ENCODE assay signal across 18 cellular contexts in the genomic region with DNA sequence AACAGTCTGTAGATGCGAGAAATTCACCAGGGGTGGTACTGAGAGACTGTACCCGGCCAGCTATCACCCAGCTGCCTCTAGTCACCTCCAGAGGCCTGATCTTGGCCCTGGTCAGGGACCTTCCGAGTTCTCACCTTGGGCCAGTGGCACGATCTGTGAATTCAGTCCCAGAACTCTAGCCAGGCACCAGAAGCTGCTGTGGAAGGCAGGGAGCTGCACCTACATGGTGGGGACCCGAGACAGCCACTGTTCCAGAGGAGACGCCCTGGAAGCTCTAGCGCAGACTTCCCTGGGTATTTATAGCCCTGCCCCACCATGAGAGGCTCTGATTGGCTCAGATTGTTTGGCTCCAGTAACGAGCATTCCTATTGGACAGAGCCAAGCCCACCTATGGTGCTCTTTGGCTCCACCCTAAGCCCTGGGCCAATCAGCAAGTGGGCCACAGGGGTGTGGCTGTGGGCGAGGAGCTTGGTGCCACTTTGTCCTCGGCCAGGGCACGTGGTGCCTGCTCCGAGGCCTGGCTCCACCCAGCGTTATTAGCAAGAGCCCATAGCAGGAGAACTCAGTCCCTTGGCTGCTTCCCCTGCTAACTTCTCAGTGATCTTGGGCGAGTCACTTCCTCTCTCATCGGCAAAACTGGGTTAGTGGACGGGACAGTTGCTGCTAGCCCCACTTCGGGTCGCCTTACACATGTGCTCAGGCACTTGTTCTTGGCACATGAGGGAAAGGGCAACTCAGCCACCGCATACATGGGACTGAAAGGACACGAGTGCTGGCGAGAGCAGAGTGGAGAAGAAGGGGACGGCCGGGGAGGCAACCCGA.
DNase-seq lines count a peak whose midpoint lies in the region; ATAC-seq and TF ChIP-seq lines count a peak whose summit lies in the region.
"Had no signal": no experiment of that assay in that cellular context is flagged by ENCODE, and none has a peak within 500 bp of the region (broad histone marks: within the 10 kb centered on the region; RNA-seq: fewer than 3 reads in every experiment).

No MANE protein-coding gene starts in this region.

- ATAC-seq in GM23338 = peak; percentile 16
- ATAC-seq in HG02973 (IDR thresholded peaks at IDR 0.05; ENCODE audit: unreplicated experiment) = no peak
- no peak for ATAC-seq in HG03139 (IDR thresholded peaks at IDR 0.05; ENCODE audit: unreplicated experiment)
- ATAC-seq: activated T-cell treated with anti-CD3 and anti-CD28 coated beads, Interleukin-2, amount 50 U/mL, for 4 hours; right cardiac atrium had no signal

- no peaks in the 10 kb centered on the region for H3K27me3 ChIP-seq in GM23338 (ENCODE audit: insufficient read depth)
- H3K27me3 ChIP-seq: suprapubic skin had no signal

- H3K79me2 ChIP-seq in GM23338 (replicated peaks; ENCODE audit: insufficient read depth) = no peaks in the 10 kb centered on the region

- no peak for TF ChIP-seq CTCF in GM23338 (conservative IDR thresholded peaks at IDR 0.05; ENCODE audit: low read depth in 2 of 2)

- no peak overlapping the region; the same call in 1 of the 2 replicates for H3K27ac Mint-ChIP-seq in GM23338
- H3K27ac Mint-ChIP-seq: mesothelial cell of epicardium had no signal

- H2AFZ ChIP-seq in GM23338 = no peak overlapping the region; the same call in 1 of the 2 replicates

- DNase-seq in CMK (ENCODE audit: low read depth) (peak; percentile 22), GM23338 (ENCODE audit: low spot score) (no peak), OCI-M1 (lab: John Stamatoyannopoulos, UW) (peak; percentile 67), left kidney (ENCODE audit: low read depth, low spot score) (peak; percentile 37), HK-2 (ENCODE audit: unreplicated experiment) (no peak)
- DNase-seq: activated CD4-positive, alpha-beta T cell treated with anti-CD3 and anti-CD28 coated beads for 4 hours; activated T-cell treated with anti-CD3 and anti-CD28 coated beads, Interleukin-2, amount 50 U/mL, for 4 hours; effector memory CD4-positive, alpha-beta T cell; NCI-H1105 treated with DMSO at 0.1 percent for 48 hours; NCI-H2171 treated with DMSO at 0.1 percent for 48 hours; NCI-H774; Right ventricle myocardium superior had no signal

- peaks cover 2% of the 10 kb centered on the region for H3K27me3 Mint-ChIP-seq in GM23338 (ENCODE audit: insufficient read depth, low read depth, poor library complexity)

- H3K36me3 Mint-ChIP-seq in GM23338 (ENCODE audit: low read depth) = no peaks in the 10 kb centered on the region
- H3K36me3 Mint-ChIP-seq: mesothelial cell of epicardium had no signal

- no peaks in the 10 kb centered on the region for H4K20me1 ChIP-seq in GM23338 (replicated peaks; ENCODE audit: insufficient read depth)

- no peak overlapping the region for H3K4me3 Mint-ChIP-seq in GM23338
- H3K4me3 Mint-ChIP-seq: activated T-cell treated with anti-CD3 and anti-CD28 coated beads, Interleukin-2, amount 50 U/mL, for 4 hours; mesothelial cell of epicardium had no signal

- peaks cover 4% of the 10 kb centered on the region; the same call in 1 of the 2 replicates for H3K4me1 ChIP-seq in GM23338 (ENCODE audit: insufficient read depth)
- H3K4me1 ChIP-seq: HAP-1 had no signal

- no peaks in the 10 kb centered on the region for H3K36me3 ChIP-seq in GM23338 (ENCODE audit: insufficient read depth)
- H3K36me3 ChIP-seq: HAP-1, suprapubic skin had no signal

- no peak overlapping the region for H3K27ac ChIP-seq in GM23338 (ENCODE audit: low read depth)
- H3K27ac ChIP-seq: suprapubic skin had no signal

- H3K4me2 ChIP-seq in GM23338 = no peak overlapping the region

- H3K9me2 ChIP-seq in GM23338 (ENCODE audit: insufficient read depth) = 0 out of 2 replicates have a peak, but pooled peaks cover 2% of the 10 kb centered on the region

- H3K4me3 ChIP-seq in GM23338 = no peak overlapping the region
- H3K4me3 ChIP-seq: HAP-1, suprapubic skin had no signal

- no peaks in the 10 kb centered on the region for H3F3A ChIP-seq in GM23338 (replicated peaks; ENCODE audit: low read depth)

- H3K9me3 Mint-ChIP-seq in GM23338 = no peaks in the 10 kb centered on the region; the same call in 2 of the 3 replicates
- H3K9me3 Mint-ChIP-seq: activated T-cell treated with anti-CD3 and anti-CD28 coated beads, Interleukin-2, amount 50 U/mL, for 4 hours; mesothelial cell of epicardium had no signal

- H3K4me1 Mint-ChIP-seq in GM23338 = peaks cover 21% of the 10 kb centered on the region

TF ChIP-seq in GM23338, 12 proteins besides CTCF, POLR2A, EP300 and RAD21:
- no peak for TF ChIP-seq STAT1 (IDR thresholded peaks at IDR 0.05; ENCODE audit: unreplicated experiment)

Comparison
In these comparisons a context has a peak if more than half of its experiments do, and no peak if none do; other contexts are left out.
1. DNase-seq: peak in CMK (single experiment), OCI-M1 (single experiment) and left kidney (single experiment); none in GM23338 (single experiment) and HK-2 (single experiment).